ENCODE assay signal across 2 cellular contexts in genomic region chr21:45740491-45741357, GRCh38.
TF ChIP-seq lines count a peak whose summit lies in the region.

No MANE protein-coding gene starts in this region.

TF ChIP-seq in GM23338, 12 proteins besides CTCF, POLR2A, EP300 and RAD21 (continued from another document):
- TF ChIP-seq REST (IDR thresholded peaks at IDR 0.05; ENCODE audit: unreplicated experiment) (no peak), ZNF462 (CRISPR knock-in tag; IDR thresholded peaks at IDR 0.05) (no peak), ZNF331 (CRISPR knock-in tag; IDR thresholded peaks at IDR 0.05; ENCODE audit: low read depth) (no peak), EZH2phosphoT487 (IDR thresholded peaks at IDR 0.05; ENCODE audit: unreplicated experiment) (no peak)

TF ChIP-seq in SK-N-SH treated with all-trans-retinoic acid at 6 μM for 48 hours, 23 proteins besides CTCF, POLR2A, EP300 and RAD21 (continued from another document):
- TF ChIP-seq CSRNP3 (CRISPR knock-in tag; IDR thresholded peaks at IDR 0.05) (no peak), CSDC2 (CRISPR knock-in tag; IDR thresholded peaks at IDR 0.05) (no peak), POU6F1 (CRISPR knock-in tag; IDR thresholded peaks at IDR 0.05; ENCODE audit: borderline replicate concordance, low read depth) (no peak), GLIS3 (CRISPR knock-in tag; IDR thresholded peaks at IDR 0.05) (no peak), RARB (CRISPR knock-in tag; IDR thresholded peaks at IDR 0.05) (no peak), ZC3H10 (CRISPR knock-in tag; IDR thresholded peaks at IDR 0.05) (no peak)
